13 cellular contexts compared by ENCODE assay signal in the genomic region with DNA sequence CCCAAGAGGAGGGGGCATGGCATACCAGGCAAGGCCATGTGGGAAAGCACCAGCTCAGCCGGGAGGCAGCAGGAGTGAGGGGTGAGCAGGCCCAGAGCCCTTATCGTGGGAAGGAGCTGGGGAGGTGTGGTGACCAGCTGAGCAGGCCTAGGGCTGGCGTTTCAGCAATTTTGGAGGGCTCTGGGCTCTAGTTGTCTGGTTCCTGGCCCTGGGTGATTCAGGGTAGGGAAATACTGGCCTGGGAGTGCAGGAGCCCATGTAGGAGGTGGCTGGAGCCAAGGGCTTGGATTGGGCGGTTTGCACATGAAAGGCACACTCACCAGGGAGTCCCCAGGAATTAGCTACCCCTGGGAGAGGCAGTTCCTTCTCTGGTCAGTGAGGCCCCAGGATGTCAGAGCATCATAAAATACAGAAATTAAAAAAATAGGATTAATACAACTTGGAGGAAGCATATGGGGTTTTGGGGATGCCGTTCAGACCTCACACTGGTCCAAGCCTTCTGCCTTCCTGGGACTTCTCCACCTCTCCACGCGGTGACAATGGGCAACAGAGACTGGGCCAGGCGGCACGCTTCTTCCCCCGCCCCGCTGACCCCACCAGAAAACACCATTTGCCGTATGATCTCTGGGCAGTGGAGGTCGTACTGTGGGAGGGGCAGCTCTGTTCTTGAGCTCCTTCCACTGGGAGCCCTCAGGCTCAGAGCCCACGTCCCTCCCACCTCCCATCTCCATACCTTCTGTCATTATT.
"Had no signal": no experiment of that assay in that cellular context is flagged by ENCODE, and none has a peak within 500 bp of the region (broad histone marks: within the 10 kb centered on the region; RNA-seq: fewer than 3 reads in every experiment).

No MANE protein-coding gene starts in this region.

- FAIRE-seq: bronchial epithelial cell had no signal

- DNase-seq: activated CD4-positive, alpha-beta memory T cell treated with anti-CD3 and anti-CD28 coated beads, Interleukin-2, amount 10 ng/mL, durations not matched to agents 7 days and 5 days; activated gamma-delta T cell treated with Interleukin-2 at 50 U/mL for 16 hours; activated naive CD8-positive, alpha-beta T cell treated with anti-CD3 and anti-CD28 coated beads for 36 hours; activated T-cell treated with anti-CD3 and anti-CD28 coated beads, Interleukin-2, amount 50 U/mL, for 48 hours; anterior cingulate cortex; colonic mucosa; hippocampal formation; left colon; T-cell; T1000; thyroid gland had no signal

- H3K27me3 ChIP-seq: colonic mucosa, thyroid gland had no signal

- H3K9me3 ChIP-seq: colonic mucosa, thyroid gland had no signal

- H3K4me1 Mint-ChIP-seq: activated CD4-positive, alpha-beta memory T cell treated with anti-CD3 and anti-CD28 coated beads, Interleukin-2, amount 10 ng/mL, durations not matched to agents 7 days and 5 days; activated naive CD8-positive, alpha-beta T cell treated with anti-CD3 and anti-CD28 coated beads for 36 hours; T-cell had no signal

- H3K27ac ChIP-seq: colonic mucosa, thyroid gland had no signal

- H3K27me3 Mint-ChIP-seq: activated CD4-positive, alpha-beta memory T cell treated with anti-CD3 and anti-CD28 coated beads, Interleukin-2, amount 10 ng/mL, durations not matched to agents 7 days and 5 days; activated naive CD8-positive, alpha-beta T cell treated with anti-CD3 and anti-CD28 coated beads for 36 hours had no signal

- H3K9me3 Mint-ChIP-seq: activated CD4-positive, alpha-beta memory T cell treated with anti-CD3 and anti-CD28 coated beads, Interleukin-2, amount 10 ng/mL, durations not matched to agents 7 days and 5 days; activated naive CD8-positive, alpha-beta T cell treated with anti-CD3 and anti-CD28 coated beads for 36 hours; nephron; T-cell had no signal

- H3K4me3 ChIP-seq: colonic mucosa, thyroid gland had no signal

- H3K36me3 Mint-ChIP-seq: activated naive CD8-positive, alpha-beta T cell treated with anti-CD3 and anti-CD28 coated beads for 36 hours; T-cell had no signal

- H3K36me3 ChIP-seq: colonic mucosa, thyroid gland had no signal

- H3K4me1 ChIP-seq: colonic mucosa had no signal

- H3K4me3 Mint-ChIP-seq: activated CD4-positive, alpha-beta memory T cell treated with anti-CD3 and anti-CD28 coated beads, Interleukin-2, amount 10 ng/mL, durations not matched to agents 7 days and 5 days; activated naive CD8-positive, alpha-beta T cell treated with anti-CD3 and anti-CD28 coated beads for 36 hours; nephron; T-cell had no signal

- H3K27ac Mint-ChIP-seq: activated CD4-positive, alpha-beta memory T cell treated with anti-CD3 and anti-CD28 coated beads, Interleukin-2, amount 10 ng/mL, durations not matched to agents 7 days and 5 days; activated naive CD8-positive, alpha-beta T cell treated with anti-CD3 and anti-CD28 coated beads for 36 hours; nephron; T-cell had no signal
